20 cellular contexts compared by ENCODE assay signal in genomic region chr3:68447885-68448284, GRCh38.
A peak's percentile ranks its signal among the peaks of the same experiment; 100 is the strongest.
DNase-seq lines count a peak whose midpoint lies in the region; ATAC-seq and TF ChIP-seq lines count a peak whose summit lies in the region.
"Had no signal": no experiment of that assay in that cellular context is flagged by ENCODE, and none has a peak within 500 bp of the region (broad histone marks: within the 10 kb centered on the region; RNA-seq: fewer than 3 reads in every experiment).

No MANE protein-coding gene starts in this region.

- H3K9me3 ChIP-seq in NT2/D1 (ENCODE audit: insufficient read depth, low read length) (no peaks in the 10 kb centered on the region), hepatocyte (ENCODE audit: low read depth) (no peaks in the 10 kb centered on the region), tibial artery (no peaks in the 10 kb centered on the region)
- H3K9me3 ChIP-seq: BLaER1 treated with 17β-estradiol and CSF1 and Interleukin-3, amounts not matched to agents 10 nM and 100 nM; Caco-2; SJCRH30 had no signal

- TF ChIP-seq CTCF in hepatocyte (IDR thresholded peaks at IDR 0.05; ENCODE audit: poor library complexity) (peak; percentile 2), tibial artery (IDR thresholded peaks at IDR 0.05) (no peak)

- no peak overlapping the region for H2BK120ac ChIP-seq in mesendoderm (ENCODE audit: low read depth, low read length)

- no peak overlapping the region for H3K4ac ChIP-seq in mesendoderm (ENCODE audit: low read depth, low read length)

- H3K27ac ChIP-seq in hepatocyte: no peak overlapping the region
- H3K27ac ChIP-seq in mesendoderm (ENCODE audit: low read depth, low read length): no peak overlapping the region
- H3K27ac ChIP-seq in tibial artery: no peak overlapping the region
- H3K27ac ChIP-seq: BLaER1 treated with 17β-estradiol and CSF1 and Interleukin-3, amounts not matched to agents 10 nM and 100 nM; SJCRH30 had no signal

- H2AK5ac ChIP-seq in mesendoderm (ENCODE audit: low read length): no peak overlapping the region

- intact Hi-C loops in tibial artery (cut with DNase I; ENCODE audit: low total_unique reads): no loop called here

- H3K36me3 ChIP-seq in NT2/D1 (ENCODE audit: insufficient read depth, insufficient read length, low read length): no peaks in the 10 kb centered on the region
- no peaks in the 10 kb centered on the region for H3K36me3 ChIP-seq in hepatocyte (replicated peaks; ENCODE audit: insufficient read depth, low read depth)
- H3K36me3 ChIP-seq in mesendoderm (ENCODE audit: control insufficient read depth, insufficient read depth, low read length): no peaks in the 10 kb centered on the region
- no peaks in the 10 kb centered on the region for H3K36me3 ChIP-seq in tibial artery
- H3K36me3 ChIP-seq: BLaER1 treated with 17β-estradiol and CSF1 and Interleukin-3, amounts not matched to agents 10 nM and 100 nM; SJCRH30 had no signal

- no peak overlapping the region for H3K4me3 ChIP-seq in NT2/D1 (ENCODE audit: insufficient read length, low read depth)
- H3K4me3 ChIP-seq in hepatocyte: no peak overlapping the region
- no peak overlapping the region for H3K4me3 ChIP-seq in mesendoderm (ENCODE audit: low read length)
- no peak overlapping the region for H3K4me3 ChIP-seq in tibial artery
- H3K4me3 ChIP-seq: BLaER1 treated with 17β-estradiol and CSF1 and Interleukin-3, amounts not matched to agents 10 nM and 100 nM; SJCRH30 had no signal

- H3K4me1 ChIP-seq in NT2/D1 (ENCODE audit: insufficient read depth, insufficient read length) (no peaks in the 10 kb centered on the region), hepatocyte (ENCODE audit: insufficient read depth) (peaks cover 3% of the 10 kb centered on the region), mesendoderm (ENCODE audit: control insufficient read depth, low read depth, low read length) (no peaks in the 10 kb centered on the region), tibial artery (no peaks in the 10 kb centered on the region)
- H3K4me1 ChIP-seq: BLaER1 treated with 17β-estradiol and CSF1 and Interleukin-3, amounts not matched to agents 10 nM and 100 nM; Caco-2; SJCRH30 had no signal

- no peak overlapping the region for H2AFZ ChIP-seq in hepatocyte

- H3K79me2 ChIP-seq in hepatocyte (no peaks in the 10 kb centered on the region), mesendoderm (ENCODE audit: control insufficient read depth, insufficient read depth, low read length) (no peaks in the 10 kb centered on the region)

- ATAC-seq in HG03108 (IDR thresholded peaks at IDR 0.05; ENCODE audit: unreplicated experiment): no peak

- no peaks in the 10 kb centered on the region for H4K20me1 ChIP-seq in hepatocyte (ENCODE audit: insufficient read depth, poor library complexity, severe bottlenecking)
- H4K20me1 ChIP-seq: BLaER1 treated with 17β-estradiol and CSF1 and Interleukin-3, amounts not matched to agents 10 nM and 100 nM had no signal

- no peak overlapping the region for H3K4me2 ChIP-seq in hepatocyte
- no peak overlapping the region for H3K4me2 ChIP-seq in mesendoderm (ENCODE audit: low read length)
- H3K4me2 ChIP-seq: BLaER1 treated with 17β-estradiol and CSF1 and Interleukin-3, amounts not matched to agents 10 nM and 100 nM had no signal

- no peak overlapping the region for H3K18ac ChIP-seq in mesendoderm (ENCODE audit: low read length)

- no peak overlapping the region for H4K8ac ChIP-seq in mesendoderm (ENCODE audit: low read depth, low read length)

- no peaks in the 10 kb centered on the region for H3K27me3 ChIP-seq in NT2/D1 (ENCODE audit: insufficient read depth, insufficient read length)
- H3K27me3 ChIP-seq in hepatocyte: no peaks in the 10 kb centered on the region
- H3K27me3 ChIP-seq in mesendoderm (ENCODE audit: insufficient read depth, low read length, poor library complexity): no peaks in the 10 kb centered on the region
- no peaks in the 10 kb centered on the region for H3K27me3 ChIP-seq in tibial artery
- H3K27me3 ChIP-seq: BLaER1 treated with 17β-estradiol and CSF1 and Interleukin-3, amounts not matched to agents 10 nM and 100 nM; SJCRH30 had no signal

- in situ Hi-C loops in ACHN (cut with HindIII; ENCODE audit: low pct_ligation_motif_present, low pct_unique_long_range_greater_than_20kb, low sequenced_read_pairs): no loop called here

- no peak overlapping the region for H3K23ac ChIP-seq in mesendoderm (ENCODE audit: low read length)

- H3K9me2 ChIP-seq in hepatocyte (replicated peaks; ENCODE audit: insufficient read depth): no peaks in the 10 kb centered on the region

- no peak overlapping the region for H2BK5ac ChIP-seq in mesendoderm (ENCODE audit: low read length)

- no peak overlapping the region for H3K9ac ChIP-seq in NT2/D1 (ENCODE audit: insufficient read length, low read depth)
- H3K9ac ChIP-seq in mesendoderm (ENCODE audit: low read length): no peak overlapping the region
- H3K9ac ChIP-seq: BLaER1 treated with 17β-estradiol and CSF1 and Interleukin-3, amounts not matched to agents 10 nM and 100 nM had no signal

- H4K5ac ChIP-seq in mesendoderm (ENCODE audit: low read length): no peak overlapping the region

- H2BK15ac ChIP-seq in mesendoderm (replicated peaks; ENCODE audit: low read depth): no peak overlapping the region

- H3K56ac ChIP-seq in mesendoderm (ENCODE audit: low read length): no peak overlapping the region

- peak; percentile 28 for DNase-seq in NT2/D1 (ENCODE audit: low read depth, low spot score)
- DNase-seq in hepatocyte (ENCODE audit: low spot score): no peak
- DNase-seq in mesendoderm: peak; percentile 44
- no peak for DNase-seq in tibial artery
- DNase-seq in ACHN: no peak
- DNase-seq in activated naive CD4-positive, alpha-beta T cell treated with Interleukin-2 at 50 U/mL for 16 hours: no peak
- DNase-seq: Caco-2; CD4-positive, alpha-beta memory T cell; DND-41; Kasumi-1; NCI-H1694; NCI-H2081; NCI-H2171; NCI-H345; NCI-H524; NCI-H774; OCI-M1; SJCRH30 had no signal

- H3K79me1 ChIP-seq in mesendoderm (ENCODE audit: low read length): no peaks in the 10 kb centered on the region

Comparison
In these comparisons a context has a peak if more than half of its experiments do, and no peak if none do; other contexts are left out.
1. DNase-seq: peak in NT2/D1 (single experiment) and mesendoderm (single experiment); none in hepatocyte (single experiment), tibial artery (0 of 2), ACHN (single experiment) and activated naive CD4-positive, alpha-beta T cell treated with Interleukin-2 at 50 U/mL for 16 hours (single experiment).